Comparison of ENCODE assay signal across 2 cellular contexts in the genomic region with DNA sequence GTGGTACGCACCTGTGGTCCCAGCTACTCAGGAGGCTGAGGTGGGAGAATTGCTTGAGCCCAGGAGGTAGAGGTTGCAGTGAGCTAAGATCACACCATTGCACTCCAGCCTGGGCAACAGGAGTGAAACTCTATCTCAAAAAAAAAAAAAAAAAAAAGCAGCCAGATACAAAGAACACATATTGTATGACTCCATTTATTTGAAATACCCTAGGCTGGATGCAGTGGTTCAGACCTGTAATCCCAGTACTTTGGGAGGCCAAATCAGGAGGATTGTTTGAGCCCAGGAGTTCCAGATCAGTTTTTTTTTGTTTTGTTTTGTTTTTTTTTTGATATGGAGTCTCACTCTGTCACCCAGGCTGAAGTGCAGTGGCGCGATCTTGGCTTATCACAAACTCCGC.
TF ChIP-seq lines count a peak whose summit lies in the region.

No MANE protein-coding gene starts in this region.

TF ChIP-seq in HEK293T, 16 proteins besides CTCF, POLR2A, EP300 and RAD21:
- peak; percentile 49; the same call in 1 of the 2 replicates for TF ChIP-seq ZNF384 (IDR thresholded peaks at IDR 0.05)

TF ChIP-seq in K562, 482 proteins besides CTCF, POLR2A, EP300 and RAD21:
- peak; percentile 53 for TF ChIP-seq PRDM10 (IDR thresholded peaks at IDR 0.05; ENCODE audit: partially characterized antibody)
TF ChIP-seq in K562: peak in this region for 1; not testable (repeated sequence) for 481.
